In genomic region chr12:76763746-76764675, GRCh38 we compare ENCODE assay signal across 8 cellular contexts. TPM values are rescaled to one million over a fixed set of nuclear protein-coding genes. Genes with fewer than 3 reads are reported as not detected.
DNase-seq lines count a peak whose midpoint lies in the region; ATAC-seq and TF ChIP-seq lines count a peak whose summit lies in the region.

Gene ZDHHC17, plus strand, starts transcription at chr12:76764115. Its CDS starts 122 bp downstream, at chr12:76764237.

- TF ChIP-seq EP300 in suprapubic skin (IDR thresholded peaks at IDR 0.05): no peak

- peak within 1 kb of the TSS; percentile 98 for H3K4me3 Mint-ChIP-seq in activated naive CD4-positive, alpha-beta T cell treated with anti-CD3 and anti-CD28 coated beads, Interleukin-2, amount 50 U/mL, for 24 hours

- ATAC-seq in HG02623 (IDR thresholded peaks at IDR 0.05; ENCODE audit: unreplicated experiment): peak; percentile 89
- peak; percentile 94 for ATAC-seq in SK-N-SH treated with all-trans-retinoic acid at 6 μM for 48 hours

- TF ChIP-seq CTCF in GM10248 (IDR thresholded peaks at IDR 0.05; ENCODE audit: control extremely low read depth, extremely low read depth, low read depth, missing control alignments) (no peak), suprapubic skin (IDR thresholded peaks at IDR 0.05) (no peak)

- CTCF ChIA-PET in GM10248 (lab: Yijun Ruan, JAX): interaction anchor here (2.1 to 2.5 kb wide), 2 partner anchors 8 to 26 kb away, joined by 6 to 16 read pairs; no protein-coding TSS in a partner anchor

- TF ChIP-seq POLR2A in suprapubic skin (IDR thresholded peaks at IDR 0.05): peak in 1 of 2 donors; percentile 15

- H3K27me3 Mint-ChIP-seq in activated naive CD4-positive, alpha-beta T cell treated with anti-CD3 and anti-CD28 coated beads, Interleukin-2, amount 50 U/mL, for 24 hours: no peaks in the 10 kb centered on the region

- peak within 1 kb of the TSS; percentile 95 for H3K27ac Mint-ChIP-seq in activated naive CD4-positive, alpha-beta T cell treated with anti-CD3 and anti-CD28 coated beads, Interleukin-2, amount 50 U/mL, for 24 hours

- peak within 1 kb of the TSS; percentile 95 for H3K27ac ChIP-seq in suprapubic skin

- H3K4me1 Mint-ChIP-seq in activated naive CD4-positive, alpha-beta T cell treated with anti-CD3 and anti-CD28 coated beads, Interleukin-2, amount 50 U/mL, for 24 hours: peaks cover 51% of the 10 kb centered on the region

- H3K9me3 ChIP-seq in suprapubic skin: no peaks in the 10 kb centered on the region

- POLR2A ChIA-PET in GM10248 (lab: Yijun Ruan, JAX): interaction anchor here (0.6 kb wide), 1 partner anchor 14 kb away, joined by 3 read pairs; no protein-coding TSS in a partner anchor

- H3K36me3 ChIP-seq in suprapubic skin: no peaks in the 10 kb centered on the region

- H3K36me3 Mint-ChIP-seq in activated naive CD4-positive, alpha-beta T cell treated with anti-CD3 and anti-CD28 coated beads, Interleukin-2, amount 50 U/mL, for 24 hours: peaks cover 2% of the 10 kb centered on the region

- H3K4me3 ChIP-seq in suprapubic skin: peak within 1 kb of the TSS; percentile 71

- H3K4me1 ChIP-seq in suprapubic skin: peaks cover 21% of the 10 kb centered on the region

- H3K9me3 Mint-ChIP-seq in activated naive CD4-positive, alpha-beta T cell treated with anti-CD3 and anti-CD28 coated beads, Interleukin-2, amount 50 U/mL, for 24 hours: no peaks in the 10 kb centered on the region

- DNase-seq in GM10248 (ENCODE audit: extremely low spot score): peak; percentile 91
- peak; percentile 90 for DNase-seq in NCI-H1092 treated with DMSO at 0.1 percent for 48 hours (lab: John Stamatoyannopoulos, UW)
- DNase-seq in glomerular endothelial cell (ENCODE audit: extremely low read depth, low read depth, low spot score): peak; percentile 36
- peak; percentile 92 for DNase-seq in occipital lobe (lab: John Stamatoyannopoulos, UW)
- peak; percentile 91 to 95 for DNase-seq in suprapubic skin (ENCODE audit: low spot score in 2 of 2)

- under 1% methylated on average over 33 of the region's 93 CpGs for WGBS in suprapubic skin

- H3K27me3 ChIP-seq in suprapubic skin: no peaks in the 10 kb centered on the region

TF ChIP-seq in SK-N-SH treated with all-trans-retinoic acid at 6 μM for 48 hours, 23 proteins besides CTCF, POLR2A, EP300 and RAD21:
- TF ChIP-seq CREB5 (CRISPR knock-in tag; IDR thresholded peaks at IDR 0.05; ENCODE audit: low read depth) (no peak), PPARA (CRISPR knock-in tag; IDR thresholded peaks at IDR 0.05; ENCODE audit: borderline replicate concordance) (no peak), TOX (CRISPR knock-in tag; IDR thresholded peaks at IDR 0.05; ENCODE audit: borderline replicate concordance) (no peak), CSDC2 (CRISPR knock-in tag; IDR thresholded peaks at IDR 0.05) (no peak), ZNF565 (CRISPR knock-in tag; conservative IDR thresholded peaks at IDR 0.05; ENCODE audit: low read depth) (no peak)
TF ChIP-seq in SK-N-SH treated with all-trans-retinoic acid at 6 μM for 48 hours: peak in this region for 0.

RNA-seq across cellular contexts. Expression of gene ZDHHC17, which starts in this region (rescaled TPM):
- 16.0 and 23.9 TPM in 2 replicates for total RNA-seq in glomerular endothelial cell
- 300 TPM for total RNA-seq in occipital lobe
- 10 to 100 TPM; 10.5 to 54.8 (median 19.9) TPM for total RNA-seq in suprapubic skin

Comparison
In these comparisons a context has a peak if more than half of its experiments do, and no peak if none do; other contexts are left out.
1. Peak in every context shown above with its lines: DNase-seq, ATAC-seq, H3K4me3 ChIP-seq and H3K27ac ChIP-seq.
2. DNase-seq: peak in every context shown above with its lines; median percentile 93 in suprapubic skin; 92 in occipital lobe; 91 in GM10248; 90 in NCI-H1092 treated with DMSO at 0.1 percent for 48 hours; 36 in glomerular endothelial cell.